Comparison of ENCODE assay signal across 8 cellular contexts in the genomic region with DNA sequence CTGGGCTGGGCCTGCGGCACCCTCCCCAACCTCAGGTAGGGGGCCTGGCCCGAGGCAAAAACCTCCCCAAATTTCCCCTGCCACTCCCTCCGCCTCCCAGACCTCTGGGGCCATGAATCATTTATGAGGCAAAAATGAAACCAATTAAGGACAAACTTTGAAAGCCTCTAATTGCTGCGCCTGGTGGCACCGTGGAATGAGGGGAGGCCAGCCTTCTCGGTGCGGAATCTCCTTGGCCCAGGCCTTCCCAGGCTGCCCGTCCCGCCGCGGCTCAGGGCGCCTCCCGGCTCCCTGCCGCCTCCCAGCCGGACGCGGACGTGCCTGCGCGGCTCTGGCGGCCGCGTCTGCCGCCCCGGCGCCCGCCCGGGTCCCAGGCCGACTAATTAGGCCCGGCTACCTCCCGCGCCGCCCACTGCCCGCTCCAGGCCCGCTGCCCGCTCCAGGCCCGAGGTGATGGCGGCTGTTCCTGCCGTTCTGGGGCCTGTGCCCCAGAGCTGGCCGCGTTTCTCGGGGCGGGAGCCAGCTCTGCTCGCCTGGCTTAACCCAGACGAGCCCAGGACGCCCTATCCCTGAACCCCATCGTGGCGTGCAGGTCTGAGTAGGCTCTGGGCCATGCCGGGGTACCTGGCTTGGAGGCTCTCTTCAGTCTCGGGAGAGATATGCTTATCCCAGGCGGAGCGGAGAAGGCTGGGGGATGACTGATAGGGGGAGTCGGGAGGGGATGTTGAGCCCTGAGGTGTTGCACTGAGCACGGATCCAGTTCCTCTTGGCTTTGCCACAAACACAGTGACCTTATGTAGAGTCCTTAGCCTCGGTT. TPM values are rescaled to one million over a fixed set of nuclear protein-coding genes. Genes with fewer than 3 reads are reported as not detected.
DNase-seq lines count a peak whose midpoint lies in the region; ATAC-seq and TF ChIP-seq lines count a peak whose summit lies in the region.

No MANE protein-coding gene starts in this region.

- TF ChIP-seq CTCF in chondrocyte (IDR thresholded peaks at IDR 0.05): no peak

- H3K4me3 Mint-ChIP-seq in activated CD4-positive, alpha-beta T cell treated with anti-CD3 and anti-CD28 coated beads for 36 hours: peak overlapping the region; percentile 62
- H3K4me3 Mint-ChIP-seq in T-helper 1 cell treated with Interleukin-12 subunit alpha and Interleukin-12 subunit beta and Interleukin-4 antibody, amounts not matched to agents 30 μg/mL and 1 μg/mL, for 36 hours: peak overlapping the region; percentile 58
- peak overlapping the region; percentile 16 for H3K4me3 Mint-ChIP-seq in chondrocyte (ENCODE audit: unreplicated experiment)

- H3K27ac ChIP-seq in substantia nigra (ENCODE audit: low read depth, low read length, poor library complexity, severe bottlenecking): peak overlapping the region; percentile 98

- CTCF ChIA-PET in activated CD4-positive, alpha-beta T cell treated with anti-CD3 and anti-CD28 coated beads for 36 hours (lab: Charles Lee): no interaction called here

- H3K4me1 Mint-ChIP-seq in activated CD4-positive, alpha-beta T cell treated with anti-CD3 and anti-CD28 coated beads for 36 hours: peaks cover 30% of the 10 kb centered on the region
- H3K4me1 Mint-ChIP-seq in T-helper 1 cell treated with Interleukin-12 subunit alpha and Interleukin-12 subunit beta and Interleukin-4 antibody, amounts not matched to agents 30 μg/mL and 1 μg/mL, for 36 hours (ENCODE audit: low read depth): peaks cover 26% of the 10 kb centered on the region
- peaks cover 92% of the 10 kb centered on the region for H3K4me1 Mint-ChIP-seq in chondrocyte (ENCODE audit: low read depth)

- POLR2A ChIA-PET in activated CD4-positive, alpha-beta T cell treated with anti-CD3 and anti-CD28 coated beads for 36 hours (lab: Charles Lee): interaction anchor here (0.7 to 1.4 kb wide), 2 partner anchors 9 to 33 kb away, joined by 3 read pairs; no protein-coding TSS in a partner anchor

- ATAC-seq in activated CD4-positive, alpha-beta T cell treated with anti-CD3 and anti-CD28 coated beads for 36 hours: peak; percentile 38
- ATAC-seq in HG03139 (IDR thresholded peaks at IDR 0.05; ENCODE audit: unreplicated experiment): no peak

- DNase-seq in activated CD4-positive, alpha-beta T cell treated with anti-CD3 and anti-CD28 coated beads for 36 hours: peak; percentile 55
- no peak for DNase-seq in activated CD4-positive, alpha-beta T cell treated with anti-CD3 and anti-CD28 coated beads, Interleukin-2, amount 50 U/mL, for 1 hour
- DNase-seq in chondrocyte (ENCODE audit: low spot score) (no peak), medulla oblongata (ENCODE audit: extremely low spot score) (peak; percentile 52), substantia nigra (lab: John Stamatoyannopoulos, UW) (peak in 26 of 49 donors; percentile 28 to 75 (median 56)), NCI-H1930 (lab: John Stamatoyannopoulos, UW) (no peak)

- no peaks in the 10 kb centered on the region for H3K9me3 Mint-ChIP-seq in activated CD4-positive, alpha-beta T cell treated with anti-CD3 and anti-CD28 coated beads for 36 hours (ENCODE audit: low read depth)
- H3K9me3 Mint-ChIP-seq in T-helper 1 cell treated with Interleukin-12 subunit alpha and Interleukin-12 subunit beta and Interleukin-4 antibody, amounts not matched to agents 30 μg/mL and 1 μg/mL, for 36 hours: no peaks in the 10 kb centered on the region
- no peaks in the 10 kb centered on the region for H3K9me3 Mint-ChIP-seq in chondrocyte (ENCODE audit: low read depth)

- H3K36me3 Mint-ChIP-seq in activated CD4-positive, alpha-beta T cell treated with anti-CD3 and anti-CD28 coated beads for 36 hours (ENCODE audit: low read depth): no peaks in the 10 kb centered on the region
- H3K36me3 Mint-ChIP-seq in T-helper 1 cell treated with Interleukin-12 subunit alpha and Interleukin-12 subunit beta and Interleukin-4 antibody, amounts not matched to agents 30 μg/mL and 1 μg/mL, for 36 hours (ENCODE audit: low read depth): no peaks in the 10 kb centered on the region
- H3K36me3 Mint-ChIP-seq in chondrocyte (ENCODE audit: low read depth): peaks cover 1% of the 10 kb centered on the region

- intact Hi-C loops in activated CD4-positive, alpha-beta T cell treated with anti-CD3 and anti-CD28 coated beads for 36 hours (cut with DNase I, micrococcal nuclease): no loop called here

- peak overlapping the region; percentile 76 for H3K27ac Mint-ChIP-seq in activated CD4-positive, alpha-beta T cell treated with anti-CD3 and anti-CD28 coated beads for 36 hours
- H3K27ac Mint-ChIP-seq in T-helper 1 cell treated with Interleukin-12 subunit alpha and Interleukin-12 subunit beta and Interleukin-4 antibody, amounts not matched to agents 30 μg/mL and 1 μg/mL, for 36 hours: peak overlapping the region; percentile 52
- peak overlapping the region; percentile 77 for H3K27ac Mint-ChIP-seq in chondrocyte (ENCODE audit: unreplicated experiment)

- H3K27me3 Mint-ChIP-seq in activated CD4-positive, alpha-beta T cell treated with anti-CD3 and anti-CD28 coated beads for 36 hours: peaks cover 8% of the 10 kb centered on the region
- H3K27me3 Mint-ChIP-seq in T-helper 1 cell treated with Interleukin-12 subunit alpha and Interleukin-12 subunit beta and Interleukin-4 antibody, amounts not matched to agents 30 μg/mL and 1 μg/mL, for 36 hours (ENCODE audit: low read depth): peaks cover 7% of the 10 kb centered on the region
- H3K27me3 Mint-ChIP-seq in chondrocyte (ENCODE audit: low read depth): no peaks in the 10 kb centered on the region

RNA-seq across cellular contexts. Expression of gene CXXC5, which starts 20.1 kb away (rescaled TPM):
- 1 to 10 TPM in 1 of 2 experiments, under 1 TPM in 1; 0.82 to 1.1 TPM for total RNA-seq in activated CD4-positive, alpha-beta T cell treated with anti-CD3 and anti-CD28 coated beads for 36 hours
- total RNA-seq in chondrocyte: 144 to 193 TPM (median 145 TPM) in 3 replicates

Comparison
In these comparisons a context has a peak if more than half of its experiments do, and no peak if none do; other contexts are left out.
1. DNase-seq: peak in activated CD4-positive, alpha-beta T cell treated with anti-CD3 and anti-CD28 coated beads for 36 hours (single experiment), medulla oblongata (single experiment) and substantia nigra (26 of 49); none in activated CD4-positive, alpha-beta T cell treated with anti-CD3 and anti-CD28 coated beads, Interleukin-2, amount 50 U/mL, for 1 hour (single experiment), chondrocyte (single experiment) and NCI-H1930 (0 of 2).
2. RNA of gene CXXC5, which starts 20.1 kb away (total RNA-seq): 144 to 193 TPM in chondrocyte; 0.82 to 1.1 TPM in activated CD4-positive, alpha-beta T cell treated with anti-CD3 and anti-CD28 coated beads for 36 hours; every median in the first group is over 10 times any median in the second.
3. Peak in every context shown above with its lines, with median percentiles within 50 percentile points of each other: H3K27ac Mint-ChIP-seq and H3K4me3 Mint-ChIP-seq.